ENCODE assay signal across 20 cellular contexts in genomic region chr6:166898910-166899309, GRCh38.
"Had no signal": no experiment of that assay in that cellular context is flagged by ENCODE, and none has a peak within 500 bp of the region (broad histone marks: within the 10 kb centered on the region; RNA-seq: fewer than 3 reads in every experiment).

No MANE protein-coding gene starts in this region.

- H3K4me3 ChIP-seq: SJSA1, SK-N-MC had no signal

- DNase-seq: KBM-7, MV-4-11, NCI-H1048, NCI-H1105, NCI-H1417, NCI-H1436 treated with DMSO at 0.1 percent for 48 hours, NCI-H1694, NCI-H1930, NCI-H2081, NCI-H2107, NCI-H2227 treated with DMSO at 0.1 percent for 48 hours, NCI-H524, NCI-H526 treated with DMSO at 0.1 percent for 48 hours, NCI-H748 treated with DMSO at 0.1 percent for 48 hours, Right ventricle myocardium superior, RPMI8226, SIG-M5 had no signal

- H3K27ac ChIP-seq: SJSA1, SK-N-MC had no signal

- H3K4me1 ChIP-seq: SJSA1 had no signal

- H3K36me3 ChIP-seq: SJSA1 had no signal

- H3K27me3 ChIP-seq: SJSA1 had no signal

- H3K9me3 ChIP-seq: SJSA1 had no signal

- FAIRE-seq: RCC 7860 had no signal
